ENCODE assay signal across 24 cellular contexts in the genomic region with DNA sequence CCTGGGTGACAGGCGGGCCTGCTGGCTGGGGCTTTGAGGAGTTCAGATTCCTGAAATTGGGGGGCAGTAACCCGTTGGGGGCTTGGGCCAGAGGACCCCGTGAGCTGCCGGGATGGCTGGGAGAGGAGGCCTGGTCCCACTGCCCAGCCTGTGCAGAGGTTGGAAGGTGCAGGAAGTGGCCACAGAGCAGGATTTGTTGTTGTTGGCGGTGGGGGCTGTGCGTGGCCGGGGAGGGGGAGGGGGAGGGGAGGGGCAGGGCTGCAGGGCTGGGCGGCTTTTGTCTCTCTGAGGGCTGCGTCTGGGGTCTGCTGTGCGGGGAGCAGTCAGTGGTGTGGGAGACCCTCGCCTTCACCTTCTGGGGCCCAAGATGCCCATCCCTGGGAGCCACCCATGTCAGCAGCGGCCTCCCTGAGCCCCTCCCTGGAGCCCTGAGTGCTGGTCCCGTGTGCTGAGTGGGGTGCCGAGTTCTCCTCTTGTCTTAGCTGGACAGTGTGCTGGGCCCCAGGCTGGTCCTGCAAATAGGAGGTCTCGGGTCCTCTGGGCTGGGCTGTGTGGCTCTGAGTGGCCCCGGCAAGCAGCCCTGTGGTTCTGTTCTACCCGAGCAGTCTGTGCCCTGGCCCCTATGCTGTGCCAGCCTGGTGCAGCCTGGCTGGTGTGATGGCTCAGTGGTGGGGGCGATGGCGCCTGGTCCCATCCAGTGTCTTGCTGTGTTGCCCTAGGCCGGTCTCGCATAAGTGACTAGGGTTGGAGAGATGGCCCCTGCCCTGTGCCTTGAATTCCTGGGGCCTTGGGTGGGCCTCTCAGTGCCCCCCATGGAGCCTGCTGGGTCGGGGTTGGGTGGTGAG. TPM values are rescaled to one million over a fixed set of nuclear protein-coding genes. Genes with fewer than 3 reads are reported as not detected.
DNase-seq lines count a peak whose midpoint lies in the region; ATAC-seq and TF ChIP-seq lines count a peak whose summit lies in the region.
"Had no signal": no experiment of that assay in that cellular context is flagged by ENCODE, and none has a peak within 500 bp of the region (broad histone marks: within the 10 kb centered on the region; RNA-seq: fewer than 3 reads in every experiment).

No MANE protein-coding gene starts in this region.

- H3K9me3 Mint-ChIP-seq in brain (no peaks in the 10 kb centered on the region), osteocyte (ENCODE audit: unreplicated experiment) (no peaks in the 10 kb centered on the region)
- no peaks in the 10 kb centered on the region for H3K9me3 Mint-ChIP-seq in CD4-positive, alpha-beta T cell
- H3K9me3 Mint-ChIP-seq: CD4-positive, CD25-positive, alpha-beta regulatory T cell; effector memory CD8-positive, alpha-beta T cell; stimulated activated naive B cell treated with anti-CD40 and anti-IgM and Interleukin-4, amounts not matched to agents 10 μg/mL and 1 μg/mL and 100 μg/mL, for 72 hours had no signal

- CTCF ChIA-PET in CD4-positive, alpha-beta T cell (lab: Charles Lee) = no interaction called here

- peaks cover 26% of the 10 kb centered on the region for H3K4me1 ChIP-seq in hepatocyte (ENCODE audit: insufficient read depth)
- H3K4me1 ChIP-seq: testis had no signal

- H4K20me1 ChIP-seq in hepatocyte (ENCODE audit: insufficient read depth, poor library complexity, severe bottlenecking) = no peaks in the 10 kb centered on the region

- H3K9me2 ChIP-seq in hepatocyte (replicated peaks; ENCODE audit: insufficient read depth) = no peaks in the 10 kb centered on the region

- 68% methylated on average over 16 of the region's 22 CpGs for WGBS in hepatocyte (ENCODE audit: low lambda C conversion rate, missing lambda C conversion rate)

- no peaks in the 10 kb centered on the region for H3K9me3 ChIP-seq in hepatocyte (ENCODE audit: low read depth)
- H3K9me3 ChIP-seq in CD4-positive, alpha-beta T cell (ENCODE audit: control insufficient read depth, low read length) = no peaks in the 10 kb centered on the region
- H3K9me3 ChIP-seq: ovary, testis had no signal

- ATAC-seq in CD4-positive, alpha-beta T cell (ENCODE audit: poor library complexity) = no peak
- ATAC-seq: effector memory CD8-positive, alpha-beta T cell; GM12878; stimulated activated naive B cell treated with anti-CD40 and anti-IgM and Interleukin-4, amounts not matched to agents 10 μg/mL and 1 μg/mL and 100 μg/mL, for 72 hours had no signal

- H2AFZ ChIP-seq in hepatocyte = no peak overlapping the region
- H2AFZ ChIP-seq: PC-9 had no signal

- H3K4me3 Mint-ChIP-seq in brain = peak overlapping the region in 3 of 5 experiments; percentile 18 to 54 (median 42)
- H3K4me3 Mint-ChIP-seq in osteocyte (ENCODE audit: unreplicated experiment) = peak overlapping the region; percentile 22
- H3K4me3 Mint-ChIP-seq in CD4-positive, alpha-beta T cell = no peak overlapping the region
- H3K4me3 Mint-ChIP-seq: effector memory CD8-positive, alpha-beta T cell; stimulated activated naive B cell treated with anti-CD40 and anti-IgM and Interleukin-4, amounts not matched to agents 10 μg/mL and 1 μg/mL and 100 μg/mL, for 72 hours had no signal

- TF ChIP-seq CTCF in brain (conservative IDR thresholded peaks at IDR 0.05) (no peak), hepatocyte (IDR thresholded peaks at IDR 0.05; ENCODE audit: poor library complexity) (no peak), osteocyte (IDR thresholded peaks at IDR 0.05) (no peak)
- no peak for TF ChIP-seq CTCF in CD4-positive, alpha-beta T cell (IDR thresholded peaks at IDR 0.05)

- POLR2A ChIA-PET in CD4-positive, alpha-beta T cell (lab: Charles Lee) = no interaction called here

- H3K27ac Mint-ChIP-seq in brain (peak overlapping the region; percentile 23 to 91 (median 75)), osteocyte (ENCODE audit: unreplicated experiment) (peak overlapping the region; percentile 54)
- no peak overlapping the region for H3K27ac Mint-ChIP-seq in CD4-positive, alpha-beta T cell
- H3K27ac Mint-ChIP-seq: CD4-positive, CD25-positive, alpha-beta regulatory T cell; stimulated activated naive B cell treated with anti-CD40 and anti-IgM and Interleukin-4, amounts not matched to agents 10 μg/mL and 1 μg/mL and 100 μg/mL, for 72 hours had no signal

- H3K27ac ChIP-seq in hepatocyte = peak overlapping the region; percentile 83
- no peak overlapping the region for H3K27ac ChIP-seq in CD4-positive, alpha-beta T cell (ENCODE audit: low read depth, low read length)
- H3K27ac ChIP-seq: PC-9, testis had no signal

- DNase-seq in H7 (peak; percentile 84), hepatocyte (ENCODE audit: low spot score) (no peak), osteocyte (ENCODE audit: extremely low spot score, unreplicated experiment) (no peak), HuH-7.5 (ENCODE audit: low spot score) (no peak), SIG-M5 treated with dmso at 0.1 percent for 504 hours (lab: John Stamatoyannopoulos, UW; ENCODE audit: unreplicated experiment) (no peak)
- no peak for DNase-seq in activated naive CD4-positive, alpha-beta T cell (lab: John Stamatoyannopoulos, UW)
- DNase-seq in CD4-positive, alpha-beta T cell = no peak
- DNase-seq: activated naive CD4-positive, alpha-beta T cell treated with anti-CD3 and anti-CD28 coated beads, Interleukin-2, amount 50 U/mL, for 16 hours; activated T-cell treated with anti-CD3 and anti-CD28 coated beads, Interleukin-2, amount 50 U/mL, for 48 hours; anterior cingulate cortex; CD4-positive, CD25-positive, alpha-beta regulatory T cell; DMS53; effector memory CD8-positive, alpha-beta T cell; GOT3; NCI-H187 treated with DMSO at 0.1 percent for 48 hours; NCI-H2227 treated with DMSO at 0.1 percent for 48 hours; PC-9; stimulated activated CD4-positive, alpha-beta T cell treated with anti-CD3 and anti-CD28 coated beads, Interleukin-1b, Interleukin-23, amount 100 ng/mL, for 48 hours; stimulated activated naive B cell treated with anti-CD40 and anti-IgM and Interleukin-4, amounts not matched to agents 10 μg/mL and 1 μg/mL and 100 μg/mL, for 72 hours; T-helper 9 cell; testis had no signal

- H3K4me1 Mint-ChIP-seq in brain (peaks cover 60% of the 10 kb centered on the region), osteocyte (ENCODE audit: unreplicated experiment) (peaks cover 25% of the 10 kb centered on the region)
- H3K4me1 Mint-ChIP-seq in CD4-positive, alpha-beta T cell (ENCODE audit: low read depth) = no peaks in the 10 kb centered on the region
- H3K4me1 Mint-ChIP-seq: CD4-positive, CD25-positive, alpha-beta regulatory T cell; stimulated activated naive B cell treated with anti-CD40 and anti-IgM and Interleukin-4, amounts not matched to agents 10 μg/mL and 1 μg/mL and 100 μg/mL, for 72 hours had no signal

- H3K27me3 Mint-ChIP-seq in brain = peaks cover 2% of the 10 kb centered on the region
- no peaks in the 10 kb centered on the region for H3K27me3 Mint-ChIP-seq in osteocyte (ENCODE audit: unreplicated experiment)
- no peaks in the 10 kb centered on the region for H3K27me3 Mint-ChIP-seq in CD4-positive, alpha-beta T cell

- intact Hi-C loops in CD4-positive, alpha-beta T cell (cut with DNase I, micrococcal nuclease) = no loop called here

- H3K36me3 ChIP-seq in H7 (replicated peaks; ENCODE audit: control insufficient read depth, insufficient read depth, low read length) (peaks cover 1% of the 10 kb centered on the region; the same call in 1 of the 2 replicates), hepatocyte (replicated peaks; ENCODE audit: insufficient read depth, low read depth) (no peaks in the 10 kb centered on the region)
- H3K36me3 ChIP-seq: ovary had no signal

- no peaks in the 10 kb centered on the region for H3K79me2 ChIP-seq in hepatocyte

- H3K36me3 Mint-ChIP-seq in brain (no peaks in the 10 kb centered on the region), osteocyte (ENCODE audit: unreplicated experiment) (no peaks in the 10 kb centered on the region)
- no peaks in the 10 kb centered on the region for H3K36me3 Mint-ChIP-seq in CD4-positive, alpha-beta T cell (ENCODE audit: low read depth)
- H3K36me3 Mint-ChIP-seq: CD4-positive, CD25-positive, alpha-beta regulatory T cell; stimulated activated naive B cell treated with anti-CD40 and anti-IgM and Interleukin-4, amounts not matched to agents 10 μg/mL and 1 μg/mL and 100 μg/mL, for 72 hours had no signal

- H3K27me3 ChIP-seq in H7 (ENCODE audit: control insufficient read depth, insufficient read depth, low read length) (no peaks in the 10 kb centered on the region), hepatocyte (no peaks in the 10 kb centered on the region)
- H3K27me3 ChIP-seq in CD4-positive, alpha-beta T cell (ENCODE audit: control insufficient read depth, insufficient read depth, low read length) = no peaks in the 10 kb centered on the region
- H3K27me3 ChIP-seq: ovary, testis had no signal

- H3K4me3 ChIP-seq in H7 (ENCODE audit: insufficient read depth, low read depth, low read length) (no peak overlapping the region), hepatocyte (no peak overlapping the region)
- H3K4me3 ChIP-seq: GM12878, ovary, PC-9, testis had no signal

- H3K4me2 ChIP-seq in hepatocyte = no peak overlapping the region
- H3K4me2 ChIP-seq: PC-9 had no signal

RNA-seq across cellular contexts. Expression of gene KIF26A, which starts 10.3 kb away (rescaled TPM):
- 59.2 and 61.0 TPM in 2 replicates for total RNA-seq in H7 (2014; rRNA removed; shearing (Covaris generic))
- polyA plus RNA-seq in brain (ENCODE audit: insufficient read depth, low read depth, low replicate concordance) (15.3 TPM), hepatocyte (3.5 and 4.4 TPM in 2 replicates)
- total RNA-seq in hepatocyte (5.0 and 6.1 TPM in 2 replicates), osteocyte (4.5 and 4.6 TPM in 2 replicates)
- total RNA-seq in CD4-positive, alpha-beta T cell = under 1 TPM; 0.25 to 0.31 TPM
- polyA plus RNA-seq: CD4-positive, CD25-positive, alpha-beta regulatory T cell; GM12878 had no signal
